Comparison of ENCODE assay signal across 1 cellular context in genomic region chr5:137179203-137179602, GRCh38.
A peak's percentile ranks its signal among the peaks of the same experiment; 100 is the strongest.
TF ChIP-seq lines count a peak whose summit lies in the region.

No MANE protein-coding gene starts in this region.

TF ChIP-seq in SK-N-SH, 30 proteins besides CTCF, POLR2A, EP300 and RAD21 (continued from another document):
- peak; percentile 16; the same call in 1 of the 2 replicates for TF ChIP-seq FOXJ3 (CRISPR knock-in tag; IDR thresholded peaks at IDR 0.05)
- TF ChIP-seq, protein P1, sequence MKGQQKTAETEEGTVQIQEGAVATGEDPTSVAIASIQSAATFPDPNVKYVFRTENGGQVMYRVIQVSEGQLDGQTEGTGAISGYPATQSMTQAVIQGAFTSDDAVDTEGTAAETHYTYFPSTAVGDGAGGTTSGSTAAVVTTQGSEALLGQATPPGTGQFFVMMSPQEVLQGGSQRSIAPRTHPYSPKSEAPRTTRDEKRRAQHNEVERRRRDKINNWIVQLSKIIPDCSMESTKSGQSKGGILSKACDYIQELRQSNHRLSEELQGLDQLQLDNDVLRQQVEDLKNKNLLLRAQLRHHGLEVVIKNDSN (IDR thresholded peaks at IDR 0.05; ENCODE audit: borderline replicate concordance, low read depth) = no peak
- TF ChIP-seq, protein P2, sequence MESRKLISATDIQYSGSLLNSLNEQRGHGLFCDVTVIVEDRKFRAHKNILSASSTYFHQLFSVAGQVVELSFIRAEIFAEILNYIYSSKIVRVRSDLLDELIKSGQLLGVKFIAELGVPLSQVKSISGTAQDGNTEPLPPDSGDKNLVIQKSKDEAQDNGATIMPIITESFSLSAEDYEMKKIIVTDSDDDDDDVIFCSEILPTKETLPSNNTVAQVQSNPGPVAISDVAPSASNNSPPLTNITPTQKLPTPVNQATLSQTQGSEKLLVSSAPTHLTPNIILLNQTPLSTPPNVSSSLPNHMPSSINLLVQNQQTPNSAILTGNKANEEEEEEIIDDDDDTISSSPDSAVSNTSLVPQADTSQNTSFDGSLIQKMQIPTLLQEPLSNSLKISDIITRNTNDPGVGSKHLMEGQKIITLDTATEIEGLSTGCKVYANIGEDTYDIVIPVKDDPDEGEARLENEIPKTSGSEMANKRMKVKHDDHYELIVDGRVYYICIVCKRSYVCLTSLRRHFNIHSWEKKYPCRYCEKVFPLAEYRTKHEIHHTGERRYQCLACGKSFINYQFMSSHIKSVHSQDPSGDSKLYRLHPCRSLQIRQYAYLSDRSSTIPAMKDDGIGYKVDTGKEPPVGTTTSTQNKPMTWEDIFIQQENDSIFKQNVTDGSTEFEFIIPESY (IDR thresholded peaks at IDR 0.05; ENCODE audit: borderline replicate concordance, low read depth) = no peak
- no peak for TF ChIP-seq MXI1 (IDR thresholded peaks at IDR 0.05; ENCODE audit: low read depth, low read length)
